Comparison of ENCODE assay signal across 20 cellular contexts in the genomic region with DNA sequence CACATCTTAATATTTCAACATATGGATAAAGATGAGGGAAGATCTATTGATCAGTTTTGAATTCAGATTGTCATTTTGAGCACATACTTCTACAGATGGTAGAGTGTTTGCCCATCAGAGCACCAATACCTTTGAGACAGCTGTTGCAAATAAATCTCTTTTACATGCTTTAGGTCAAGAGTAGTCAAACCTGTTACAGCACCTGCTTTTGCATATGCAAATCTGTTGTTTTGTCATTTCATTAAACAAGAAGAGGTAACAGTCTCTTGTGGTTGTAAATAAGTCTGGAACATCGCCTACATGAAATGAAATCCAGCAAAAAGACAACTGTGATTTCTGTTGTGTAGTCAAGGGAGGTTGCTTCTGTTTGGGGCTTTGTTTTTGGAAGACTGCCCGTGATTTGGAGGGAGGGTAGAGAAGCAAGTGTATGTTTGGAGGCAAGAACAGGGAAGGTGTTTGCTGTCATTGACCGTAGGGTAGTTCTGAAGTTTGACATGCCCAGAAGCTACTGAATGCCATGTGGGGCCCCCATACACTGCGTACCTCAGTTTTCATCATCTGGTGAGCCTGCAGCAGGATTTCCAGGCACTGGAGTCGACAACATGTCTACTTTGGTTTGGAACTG.
DNase-seq lines count a peak whose midpoint lies in the region; ATAC-seq and TF ChIP-seq lines count a peak whose summit lies in the region.
"Had no signal": no experiment of that assay in that cellular context is flagged by ENCODE, and none has a peak within 500 bp of the region (broad histone marks: within the 10 kb centered on the region; RNA-seq: fewer than 3 reads in every experiment).

No MANE protein-coding gene starts in this region.

- H3K27me3 Mint-ChIP-seq in GM23338 (ENCODE audit: insufficient read depth, low read depth, poor library complexity) (no peaks in the 10 kb centered on the region), WTC11 (ENCODE audit: low read depth) (no peaks in the 10 kb centered on the region), MCF 10A (ENCODE audit: insufficient read depth, unreplicated experiment) (peaks cover 75% of the 10 kb centered on the region)
- H3K27me3 Mint-ChIP-seq: CD4-positive, CD25-positive, alpha-beta regulatory T cell had no signal

- 0 out of 2 replicates have a peak overlapping the region, but pooled peaks have one; percentile 3 for H3K27ac ChIP-seq in GM23338 (ENCODE audit: low read depth)

- CTCF ChIA-PET in WTC11 (lab: Charles Lee) (no interaction called here), GM10248 (lab: Yijun Ruan, JAX) (no interaction called here), MCF 10A (lab: Yijun Ruan, JAX) (no interaction called here)

- peak overlapping the region; percentile 44 for H3K4me3 Mint-ChIP-seq in GM23338
- peak overlapping the region; percentile 58 for H3K4me3 Mint-ChIP-seq in WTC11
- no peak overlapping the region for H3K4me3 Mint-ChIP-seq in MCF 10A (ENCODE audit: unreplicated experiment)
- H3K4me3 Mint-ChIP-seq: CD4-positive, CD25-positive, alpha-beta regulatory T cell had no signal

- TF ChIP-seq CTCF in GM23338 (conservative IDR thresholded peaks at IDR 0.05; ENCODE audit: low read depth in 2 of 2), result no peak
- TF ChIP-seq CTCF in Loucy (conservative IDR thresholded peaks at IDR 0.05; ENCODE audit: low read length), result no peak
- no peak for TF ChIP-seq CTCF in WTC11 (IDR thresholded peaks at IDR 0.05)
- TF ChIP-seq CTCF in GM10248 (IDR thresholded peaks at IDR 0.05; ENCODE audit: control extremely low read depth, extremely low read depth, low read depth, missing control alignments), result no peak
- no peak for TF ChIP-seq CTCF in MCF 10A (IDR thresholded peaks at IDR 0.05; ENCODE audit: unreplicated experiment)

- H3K9ac ChIP-seq in Loucy (ENCODE audit: low read depth, low read length, poor library complexity, severe bottlenecking) (no peak overlapping the region), iPS-15b (ENCODE audit: low read depth, low read length) (no peak overlapping the region)

- BruUV-seq in MCF 10A (replicated peaks; lab: Mats Ljungman, UMichigan), result no TSS peak

- H3K4me1 ChIP-seq in GM23338 (ENCODE audit: insufficient read depth) (peaks cover 39% of the 10 kb centered on the region), Loucy (ENCODE audit: insufficient read depth, low read length, poor library complexity, severe bottlenecking) (no peaks in the 10 kb centered on the region), iPS-15b (ENCODE audit: control insufficient read depth, insufficient read depth, low read length) (peaks cover 28% of the 10 kb centered on the region)
- H3K4me1 ChIP-seq: BE2C had no signal

- peak overlapping the region; percentile 2; the same call in 1 of the 2 replicates for H3K4me3 ChIP-seq in GM23338
- peak overlapping the region; percentile 32 for H3K4me3 ChIP-seq in Loucy (ENCODE audit: low read length, poor library complexity, severe bottlenecking)
- peak overlapping the region; percentile 8 for H3K4me3 ChIP-seq in iPS-15b (ENCODE audit: low read depth, low read length)

- H3K27ac Mint-ChIP-seq in GM23338 (peak overlapping the region; percentile 55), WTC11 (peak overlapping the region; percentile 96), MCF 10A (ENCODE audit: low read depth, unreplicated experiment) (no peak overlapping the region)
- H3K27ac Mint-ChIP-seq: CD4-positive, CD25-positive, alpha-beta regulatory T cell had no signal

- H3F3A ChIP-seq in GM23338 (replicated peaks; ENCODE audit: low read depth), result no peaks in the 10 kb centered on the region
- no peaks in the 10 kb centered on the region for H3F3A ChIP-seq in Loucy (ENCODE audit: low read depth)

- POLR2A ChIA-PET in WTC11 (lab: Charles Lee), result no interaction called here
- POLR2A ChIA-PET in GM10248 (lab: Yijun Ruan, JAX), result no interaction called here
- POLR2A ChIA-PET in MCF 10A (lab: Yijun Ruan, JAX), result no interaction called here

- H3K27me3 ChIP-seq in GM23338 (ENCODE audit: insufficient read depth) (no peaks in the 10 kb centered on the region), Loucy (ENCODE audit: insufficient read depth, low read length, poor library complexity, severe bottlenecking) (no peaks in the 10 kb centered on the region), iPS-15b (ENCODE audit: control insufficient read depth, insufficient read depth, low read length) (no peaks in the 10 kb centered on the region)
- H3K27me3 ChIP-seq: BE2C had no signal

- peak; percentile 78 for DNase-seq in GM23338 (ENCODE audit: low spot score)
- no peak for DNase-seq in WTC11 (ENCODE audit: low spot score)
- no peak for DNase-seq in activated gamma-delta T cell treated with Interleukin-2 at 50 U/mL for 16 hours
- no peak for DNase-seq in GM10248 (ENCODE audit: extremely low spot score)
- DNase-seq in NCI-H748 treated with DMSO at 0.1 percent for 48 hours (lab: John Stamatoyannopoulos, UW), result no peak
- DNase-seq in MCF 10A (ENCODE audit: unreplicated experiment), result no peak
- DNase-seq: BE2C; CD4-positive, CD25-positive, alpha-beta regulatory T cell; DMS79 treated with DMSO at 0.1 percent for 48 hours; KBM-7; NCI-H1105; NCI-H146; NCI-H2029 treated with DMSO at 0.1 percent for 48 hours; NCI-H446; NK-92 treated with Interleukin-12 subunit alpha and Interleukin-12 subunit beta, amount 100 ng/mL, for 24 hours; SIG-M5 had no signal

- H3K79me2 ChIP-seq in GM23338 (replicated peaks; ENCODE audit: insufficient read depth) (no peaks in the 10 kb centered on the region), Loucy (ENCODE audit: insufficient read depth, low read length) (no peaks in the 10 kb centered on the region)

- intact Hi-C loops in MCF 10A (cut with micrococcal nuclease), result no loop called here

- no peaks in the 10 kb centered on the region for H3K9me3 Mint-ChIP-seq in GM23338
- H3K9me3 Mint-ChIP-seq in WTC11, result no peaks in the 10 kb centered on the region
- H3K9me3 Mint-ChIP-seq in MCF 10A (ENCODE audit: unreplicated experiment), result no peaks in the 10 kb centered on the region

- H4K20me1 ChIP-seq in GM23338 (replicated peaks; ENCODE audit: insufficient read depth), result no peaks in the 10 kb centered on the region
- H4K20me1 ChIP-seq in Loucy (ENCODE audit: insufficient read depth, low read length, poor library complexity, severe bottlenecking), result no peaks in the 10 kb centered on the region

- H3K4me1 Mint-ChIP-seq in GM23338, result peaks cover 56% of the 10 kb centered on the region
- peaks cover 70% of the 10 kb centered on the region for H3K4me1 Mint-ChIP-seq in WTC11
- no peaks in the 10 kb centered on the region for H3K4me1 Mint-ChIP-seq in MCF 10A (ENCODE audit: insufficient read depth, unreplicated experiment)
- H3K4me1 Mint-ChIP-seq: CD4-positive, CD25-positive, alpha-beta regulatory T cell had no signal

- H2AFZ ChIP-seq in GM23338 (no peak overlapping the region), Loucy (ENCODE audit: low read length) (0 out of 2 replicates have a peak overlapping the region, but pooled peaks have one; percentile 23)

- no peaks in the 10 kb centered on the region for H3K36me3 ChIP-seq in GM23338 (ENCODE audit: insufficient read depth)
- H3K36me3 ChIP-seq in Loucy (ENCODE audit: insufficient read depth, low read length), result no peaks in the 10 kb centered on the region
- H3K36me3 ChIP-seq in iPS-15b (ENCODE audit: control insufficient read depth, insufficient read depth, low read length), result no peaks in the 10 kb centered on the region
- H3K36me3 ChIP-seq: BE2C had no signal

- peak; percentile 68 for ATAC-seq in GM23338
- ATAC-seq in WTC11, result peak; percentile 70
- ATAC-seq: Panc1, SK-N-SH treated with all-trans-retinoic acid at 6 μM for 48 hours had no signal

- no peaks in the 10 kb centered on the region for H3K9me2 ChIP-seq in GM23338 (ENCODE audit: insufficient read depth)
- no peaks in the 10 kb centered on the region for H3K9me2 ChIP-seq in Loucy (replicated peaks; ENCODE audit: low read depth, low read length)

- H3K4me2 ChIP-seq in GM23338, result peak overlapping the region; percentile 7
- peak overlapping the region; percentile 31 for H3K4me2 ChIP-seq in Loucy (ENCODE audit: low read depth, low read length, poor library complexity, severe bottlenecking)

- H3K9me3 ChIP-seq in Loucy (ENCODE audit: insufficient read depth, low read depth, low read length) (no peaks in the 10 kb centered on the region), iPS-15b (ENCODE audit: control insufficient read depth, insufficient read depth, low read length) (no peaks in the 10 kb centered on the region)
- H3K9me3 ChIP-seq: BE2C had no signal

- H3K36me3 Mint-ChIP-seq in GM23338 (ENCODE audit: low read depth) (no peaks in the 10 kb centered on the region), WTC11 (no peaks in the 10 kb centered on the region), MCF 10A (ENCODE audit: insufficient read depth, unreplicated experiment) (no peaks in the 10 kb centered on the region)
- H3K36me3 Mint-ChIP-seq: CD4-positive, CD25-positive, alpha-beta regulatory T cell had no signal

TF ChIP-seq in GM23338, 12 proteins besides CTCF, POLR2A, EP300 and RAD21 (continues in another document):
- TF ChIP-seq, protein P1, sequence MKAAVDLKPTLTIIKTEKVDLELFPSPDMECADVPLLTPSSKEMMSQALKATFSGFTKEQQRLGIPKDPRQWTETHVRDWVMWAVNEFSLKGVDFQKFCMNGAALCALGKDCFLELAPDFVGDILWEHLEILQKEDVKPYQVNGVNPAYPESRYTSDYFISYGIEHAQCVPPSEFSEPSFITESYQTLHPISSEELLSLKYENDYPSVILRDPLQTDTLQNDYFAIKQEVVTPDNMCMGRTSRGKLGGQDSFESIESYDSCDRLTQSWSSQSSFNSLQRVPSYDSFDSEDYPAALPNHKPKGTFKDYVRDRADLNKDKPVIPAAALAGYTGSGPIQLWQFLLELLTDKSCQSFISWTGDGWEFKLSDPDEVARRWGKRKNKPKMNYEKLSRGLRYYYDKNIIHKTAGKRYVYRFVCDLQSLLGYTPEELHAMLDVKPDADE (IDR thresholded peaks at IDR 0.05), result no peak
- TF ChIP-seq EZH2phosphoT487 (IDR thresholded peaks at IDR 0.05; ENCODE audit: unreplicated experiment) (no peak), STAT1 (IDR thresholded peaks at IDR 0.05; ENCODE audit: unreplicated experiment) (no peak), EZH2 (IDR thresholded peaks at IDR 0.05; ENCODE audit: low read depth, unreplicated experiment) (no peak)

TF ChIP-seq in WTC11, 78 proteins besides CTCF, POLR2A, EP300 and RAD21 (continues in another document):
- no peak for TF ChIP-seq ZNF219 (CRISPR knock-in tag; IDR thresholded peaks at IDR 0.05; ENCODE audit: borderline replicate concordance)
- no peak for TF ChIP-seq ESRRA (CRISPR knock-in tag; IDR thresholded peaks at IDR 0.05; ENCODE audit: borderline replicate concordance)
- TF ChIP-seq JAZF1 (CRISPR knock-in tag; IDR thresholded peaks at IDR 0.05), result no peak
- no peak for TF ChIP-seq NR2C2 (CRISPR knock-in tag; IDR thresholded peaks at IDR 0.05)
- TF ChIP-seq, protein P2, sequence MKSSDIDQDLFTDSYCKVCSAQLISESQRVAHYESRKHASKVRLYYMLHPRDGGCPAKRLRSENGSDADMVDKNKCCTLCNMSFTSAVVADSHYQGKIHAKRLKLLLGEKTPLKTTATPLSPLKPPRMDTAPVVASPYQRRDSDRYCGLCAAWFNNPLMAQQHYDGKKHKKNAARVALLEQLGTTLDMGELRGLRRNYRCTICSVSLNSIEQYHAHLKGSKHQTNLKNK (CRISPR knock-in tag; IDR thresholded peaks at IDR 0.05), result no peak
